ENCODE assay signal across 1 cellular context in the genomic region with DNA sequence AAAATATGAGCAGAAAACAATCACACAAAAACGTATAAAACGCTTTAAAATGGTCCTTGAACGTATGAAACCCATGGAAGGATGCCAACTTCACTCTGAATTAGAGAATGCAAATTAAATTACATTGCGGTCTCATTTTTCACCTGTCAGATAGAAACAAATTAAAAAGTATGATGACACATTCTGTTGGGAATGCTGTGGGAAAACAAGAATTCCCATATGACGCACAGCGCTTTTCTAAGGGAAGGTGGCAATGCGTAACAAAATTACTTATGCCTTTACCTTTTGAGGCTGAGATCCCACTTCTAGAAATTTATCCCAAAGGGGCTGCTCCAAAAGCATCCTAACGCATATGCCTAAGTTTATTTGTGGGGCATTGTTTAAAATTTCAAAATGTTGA.
A peak's percentile ranks its signal among the peaks of the same experiment; 100 is the strongest.
TF ChIP-seq lines count a peak whose summit lies in the region.

No MANE protein-coding gene starts in this region.

TF ChIP-seq in SK-N-SH, 30 proteins besides CTCF, POLR2A, EP300 and RAD21 (continued from another document):
- peak; percentile 55; the same call in 1 of the 2 replicates for TF ChIP-seq TCF12 (IDR thresholded peaks at IDR 0.05)
- TF ChIP-seq, protein P1, sequence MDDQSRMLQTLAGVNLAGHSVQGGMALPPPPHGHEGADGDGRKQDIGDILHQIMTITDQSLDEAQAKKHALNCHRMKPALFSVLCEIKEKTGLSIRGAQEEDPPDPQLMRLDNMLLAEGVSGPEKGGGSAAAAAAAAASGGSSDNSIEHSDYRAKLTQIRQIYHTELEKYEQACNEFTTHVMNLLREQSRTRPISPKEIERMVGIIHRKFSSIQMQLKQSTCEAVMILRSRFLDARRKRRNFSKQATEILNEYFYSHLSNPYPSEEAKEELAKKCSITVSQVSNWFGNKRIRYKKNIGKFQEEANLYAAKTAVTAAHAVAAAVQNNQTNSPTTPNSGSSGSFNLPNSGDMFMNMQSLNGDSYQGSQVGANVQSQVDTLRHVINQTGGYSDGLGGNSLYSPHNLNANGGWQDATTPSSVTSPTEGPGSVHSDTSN (IDR thresholded peaks at IDR 0.05) = peak; percentile 92
